8 cellular contexts compared by ENCODE assay signal in genomic region chr3:132247211-132247610, GRCh38.
"Had no signal": no experiment of that assay in that cellular context is flagged by ENCODE, and none has a peak within 500 bp of the region (broad histone marks: within the 10 kb centered on the region; RNA-seq: fewer than 3 reads in every experiment).

No MANE protein-coding gene starts in this region.

- H3K9ac ChIP-seq: GM23248 had no signal

- H3K9me3 ChIP-seq: HAP-1 had no signal

- H3K36me3 ChIP-seq: HAP-1 had no signal

- H2AFZ ChIP-seq: GM23248 had no signal

- H3K27ac ChIP-seq: GM23248 had no signal

- DNase-seq: GM23248, GOT3, H7, HFFc6, IMR-90 had no signal

- H3K4me3 ChIP-seq: GM23248, HAP-1, K562 had no signal

- H3K4me1 ChIP-seq: HAP-1 had no signal

- ATAC-seq: HCT116, K562 had no signal
